1 cellular context compared by ENCODE assay signal in genomic region chr6:62775427-62776022, GRCh38.
TF ChIP-seq lines count a peak whose summit lies in the region.

No MANE protein-coding gene starts in this region.

TF ChIP-seq in WTC11, 78 proteins besides CTCF, POLR2A, EP300 and RAD21 (continued from another document):
- no peak for TF ChIP-seq ZBTB43 (CRISPR knock-in tag; IDR thresholded peaks at IDR 0.05)
- TF ChIP-seq ZNF425 (CRISPR knock-in tag; conservative IDR thresholded peaks at IDR 0.05): no peak
- TF ChIP-seq ARID4B (CRISPR knock-in tag; IDR thresholded peaks at IDR 0.05; ENCODE audit: borderline replicate concordance): no peak
- TF ChIP-seq FOXJ3 (CRISPR knock-in tag; IDR thresholded peaks at IDR 0.05; ENCODE audit: borderline replicate concordance): no peak
